9 cellular contexts compared by ENCODE assay signal in genomic region chr5:173001229-173001841, GRCh38. TPM values are rescaled to one million over a fixed set of nuclear protein-coding genes. Genes with fewer than 3 reads are reported as not detected.
DNase-seq lines count a peak whose midpoint lies in the region; ATAC-seq and TF ChIP-seq lines count a peak whose summit lies in the region.
"Had no signal": no experiment of that assay in that cellular context is flagged by ENCODE, and none has a peak within 500 bp of the region (broad histone marks: within the 10 kb centered on the region; RNA-seq: fewer than 3 reads in every experiment).

No MANE protein-coding gene starts in this region.

- peak overlapping the region; percentile 82 to 91 for H3K27ac Mint-ChIP-seq in natural killer cell

- H3K4me1 Mint-ChIP-seq in natural killer cell, result peaks cover 49 to 54% of the 10 kb centered on the region in 2 donors

- ATAC-seq in GM18867 (IDR thresholded peaks at IDR 0.05; ENCODE audit: unreplicated experiment) (peak; percentile 72), GM21528 (IDR thresholded peaks at IDR 0.05; ENCODE audit: low FRiP score, unreplicated experiment) (peak; percentile 81), HG03521 (IDR thresholded peaks at IDR 0.05; ENCODE audit: unreplicated experiment) (peak; percentile 68), natural killer cell (peak; percentile 78 to 97 (median 81))

- no peak for TF ChIP-seq CTCF in natural killer cell (IDR thresholded peaks at IDR 0.05)

- no peaks in the 10 kb centered on the region for H3K27me3 Mint-ChIP-seq in natural killer cell (ENCODE audit: low read depth in 2 of 2)

- H3K36me3 Mint-ChIP-seq in natural killer cell, result no peaks in the 10 kb centered on the region

- intact Hi-C loops in natural killer cell (cut with micrococcal nuclease), result no loop called here

- DNase-seq in natural killer cell (peak; percentile 40), SK-N-DZ (ENCODE audit: low spot score) (no peak), NCI-H345 (lab: John Stamatoyannopoulos, UW) (no peak), NCI-H1436 (lab: John Stamatoyannopoulos, UW) (no peak), 8988T (no peak)
- DNase-seq: IMR-90 had no signal

- H3K9me3 Mint-ChIP-seq in natural killer cell, result no peaks in the 10 kb centered on the region

- peak overlapping the region; percentile 80 for H3K4me3 Mint-ChIP-seq in natural killer cell

RNA-seq across cellular contexts. Expression of gene ATP6V0E1, which starts 17.8 kb away (rescaled TPM):
- total RNA-seq in natural killer cell, result 100 to 1,000 TPM; 101 to 141 (median 103) TPM
- polyA plus RNA-seq in SK-N-DZ (2014; cell fraction: cytosol; rRNA removed), result 110 and 112 TPM in 2 replicates
- 64.3 and 66.7 TPM in 2 replicates for polyA plus RNA-seq in SK-N-DZ (2014; cell fraction: nucleus; rRNA removed)

RNA-seq across cellular contexts. Expression of gene RPL26L1, which starts 42.1 kb away (rescaled TPM):
- 10 to 100 TPM; 11.2 to 12.4 (median 12.1) TPM for total RNA-seq in natural killer cell
- polyA plus RNA-seq in SK-N-DZ (2014; cell fraction: cytosol; rRNA removed), result 85.7 and 94.4 TPM in 2 replicates
- polyA plus RNA-seq in SK-N-DZ (2014; cell fraction: nucleus; rRNA removed), result 57.8 and 73.1 TPM in 2 replicates

RNA-seq across cellular contexts. Expression of gene CREBRF, which starts 54.8 kb away (rescaled TPM):
- total RNA-seq in natural killer cell, result 100 to 1,000 TPM; 118 to 127 (median 121) TPM
- polyA plus RNA-seq in SK-N-DZ (2014; cell fraction: cytosol; rRNA removed), result 1.4 and 1.7 TPM in 2 replicates
- 3.4 and 5.0 TPM in 2 replicates for polyA plus RNA-seq in SK-N-DZ (2014; cell fraction: nucleus; rRNA removed)
